13 cellular contexts compared by ENCODE assay signal in genomic region chr3:160810360-160810759, GRCh38.
DNase-seq lines count a peak whose midpoint lies in the region; ATAC-seq and FAIRE-seq lines count a peak whose summit lies in the region.
"Had no signal": no experiment of that assay in that cellular context is flagged by ENCODE, and none has a peak within 500 bp of the region (broad histone marks: within the 10 kb centered on the region; RNA-seq: fewer than 3 reads in every experiment).

No MANE protein-coding gene starts in this region.

- FAIRE-seq in islet of Langerhans (lab: Jason Lieb, UNC): peak; percentile 70

- DNase-seq in GM04503 (ENCODE audit: low read depth) (peak; percentile 16), astrocyte of the hippocampus (ENCODE audit: low read depth, low spot score) (peak; percentile 65), stromal cell of bone marrow (ENCODE audit: low read depth) (peak; percentile 86), activated gamma-delta T cell (lab: John Stamatoyannopoulos, UW) (no peak), NCI-H774 (lab: John Stamatoyannopoulos, UW) (no peak)
- DNase-seq: CD8-positive, alpha-beta memory T cell; cerebellar nuclear complex; H7; NCI-H1930; posterior cingulate gyrus; stimulated activated naive CD4-positive, alpha-beta T cell had no signal

- no peak for ATAC-seq in GM21526 (IDR thresholded peaks at IDR 0.05; ENCODE audit: low FRiP score, unreplicated experiment)

Comparison
In these comparisons a context has a peak if more than half of its experiments do, and no peak if none do; other contexts are left out.
1. DNase-seq: peak in GM04503 (single experiment), astrocyte of the hippocampus (single experiment) and stromal cell of bone marrow (single experiment); none in activated gamma-delta T cell (single experiment) and NCI-H774 (single experiment).